Comparison of ENCODE assay signal across 8 cellular contexts in the genomic region with DNA sequence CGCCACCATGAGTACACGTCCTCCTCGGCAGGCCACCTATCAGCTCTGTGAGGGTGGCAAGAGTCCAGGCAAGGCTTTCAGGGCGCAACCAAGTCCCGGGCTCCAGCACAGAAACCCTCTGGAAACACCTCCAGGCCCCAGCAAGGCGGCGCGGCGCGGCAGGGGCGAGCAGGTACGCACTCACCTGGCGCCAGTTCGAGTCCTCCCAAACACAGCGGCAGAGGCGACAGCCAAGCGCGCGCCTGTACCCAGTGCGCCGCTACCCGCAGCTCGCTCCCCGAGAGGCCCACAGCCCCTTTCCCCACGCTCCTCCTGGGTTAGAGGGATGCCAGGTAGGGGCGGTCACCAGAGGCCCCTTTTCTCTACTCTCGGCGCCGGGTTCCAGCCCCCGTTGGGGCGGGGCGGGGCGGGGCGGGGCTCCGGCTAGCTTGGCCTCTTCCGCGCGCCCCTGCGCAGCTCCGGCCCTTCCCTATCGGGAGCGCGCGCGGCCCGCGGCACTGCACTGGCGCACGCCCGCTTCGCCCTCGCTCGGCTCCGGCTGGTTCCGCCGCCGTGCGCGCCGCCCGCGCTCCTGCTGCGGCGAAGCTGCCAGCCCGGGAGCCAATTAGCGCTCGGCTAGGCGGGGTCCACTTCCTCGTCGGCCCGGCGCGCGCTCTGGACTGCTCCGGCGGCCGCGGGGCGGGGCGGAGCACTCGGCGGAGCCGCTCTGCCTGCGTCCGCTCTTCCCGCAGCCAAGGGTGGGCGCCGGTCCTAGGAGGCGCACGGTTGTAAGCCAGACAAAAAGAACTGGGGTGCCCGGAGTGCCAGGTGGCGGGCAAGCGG. TPM values are rescaled to one million over a fixed set of nuclear protein-coding genes. Genes with fewer than 3 reads are reported as not detected.
A peak's percentile ranks its signal among the peaks of the same experiment; 100 is the strongest.
DNase-seq lines count a peak whose midpoint lies in the region; ATAC-seq and TF ChIP-seq lines count a peak whose summit lies in the region.

TSS of gene NMRK1 (minus strand) at position 332 of the 822 bp plus-strand sequence. CDS start 5,040 bp downstream, outside the sequence.
TSS of gene OSTF1 (plus strand) at position 691 of the 822 bp plus-strand sequence. CDS start 179 bp downstream, outside the sequence.

- no peaks in the 10 kb centered on the region for H3K27me3 ChIP-seq in Peyer's patch
- H3K27me3 ChIP-seq in muscle layer of duodenum (ENCODE audit: low read depth, low read length): no peaks in the 10 kb centered on the region

- peak in 1 of 6 experiments; percentile 21 for TF ChIP-seq CTCF in Peyer's patch (IDR thresholded peaks at IDR 0.05)

- H3K27ac ChIP-seq in KOPT-K1 (ENCODE audit: low read depth, low read length, poor library complexity, severe bottlenecking) (peak within 1 kb of the TSS; percentile 77), Peyer's patch (peak within 1 kb of the TSS; percentile 98 to 99 (median 98)), muscle layer of duodenum (ENCODE audit: low read length) (peak within 1 kb of the TSS; percentile 88)

- H3K4me3 ChIP-seq in Peyer's patch (peak within 1 kb of the TSS; percentile 77 to 91 (median 85)), muscle layer of duodenum (ENCODE audit: low read depth in 1 of 2, low read length in 2 of 2) (peak within 1 kb of the TSS; percentile 86 to 88)

- H3K9me3 ChIP-seq in KOPT-K1 (ENCODE audit: insufficient read depth, low read length, poor library complexity, severe bottlenecking) (no peaks in the 10 kb centered on the region), Peyer's patch (no peaks in the 10 kb centered on the region), muscle layer of duodenum (ENCODE audit: control insufficient read depth in 1 of 2, low read length in 2 of 2) (no peaks in the 10 kb centered on the region)

- DNase-seq in DMS79 treated with DMSO at 0.1 percent for 48 hours (lab: John Stamatoyannopoulos, UW) (peak; percentile 55), Peyer's patch (peak; percentile 91 to 98 (median 97))
- DNase-seq in activated T-cell treated with anti-CD3 and anti-CD28 coated beads, Interleukin-2, amount 50 U/mL, for 48 hours: peak; percentile 89 to 95
- peak; percentile 71 for DNase-seq in stimulated activated CD8-positive, alpha-beta memory T cell treated with anti-CD3 and anti-CD28 coated beads, Interleukin-7, amount 100 ng/mL, for 24 hours (ENCODE audit: low read depth)

- TF ChIP-seq POLR2A in Peyer's patch (IDR thresholded peaks at IDR 0.05): peak; percentile 98

- no peaks in the 10 kb centered on the region for H3K36me3 ChIP-seq in KOPT-K1 (ENCODE audit: insufficient read depth, low read length)
- no peaks in the 10 kb centered on the region for H3K36me3 ChIP-seq in Peyer's patch
- no peaks in the 10 kb centered on the region for H3K36me3 ChIP-seq in muscle layer of duodenum (ENCODE audit: control insufficient read depth in 1 of 2, insufficient read depth in 2 of 2, low read length in 2 of 2)

- H3K4me1 ChIP-seq in Peyer's patch: peaks cover 0 to 37% (median 7%) of the 10 kb centered on the region in 4 donors
- peaks cover 13 to 30% of the 10 kb centered on the region in 2 donors for H3K4me1 ChIP-seq in muscle layer of duodenum (ENCODE audit: control insufficient read depth in 1 of 2, insufficient read depth in 2 of 2, low read length in 2 of 2)

- ATAC-seq in GM21825 (IDR thresholded peaks at IDR 0.05; ENCODE audit: unreplicated experiment): peak; percentile 89
- peak; percentile 93 for ATAC-seq in esophagus mucosa

RNA-seq across cellular contexts. Expression of gene NMRK1, which starts in this region (rescaled TPM):
- total RNA-seq in Peyer's patch (10 to 100 TPM; 14.9 to 36.8 (median 26.5) TPM), esophagus mucosa (42.4 TPM)

RNA-seq across cellular contexts. Expression of gene OSTF1, which starts in this region (rescaled TPM):
- total RNA-seq in Peyer's patch: 10 to 100 TPM; 21.6 to 44.6 (median 32.9) TPM
- total RNA-seq in esophagus mucosa: 114 TPM

Comparison
In these comparisons a context has a peak if more than half of its experiments do, and no peak if none do; other contexts are left out.
1. Peak in every context shown above with its lines: DNase-seq, ATAC-seq, H3K4me3 ChIP-seq and H3K27ac ChIP-seq.